1 cellular context compared by ENCODE assay signal in genomic region chr5:63963080-63963735, GRCh38.
TF ChIP-seq lines count a peak whose summit lies in the region.

No MANE protein-coding gene starts in this region.

TF ChIP-seq in HepG2, 621 proteins besides CTCF, POLR2A, EP300 and RAD21 (continued from another document and continues in another):
- TF ChIP-seq MLXIP (CRISPR knock-in tag; IDR thresholded peaks at IDR 0.05; ENCODE audit: borderline replicate concordance) (peak; percentile 72; the same call in 1 of the 2 replicates), ZMAT5 (CRISPR knock-in tag; IDR thresholded peaks at IDR 0.05; ENCODE audit: borderline replicate concordance, low read depth) (no peak), ZIK1 (CRISPR knock-in tag; IDR thresholded peaks at IDR 0.05; ENCODE audit: borderline replicate concordance, low read depth) (no peak), ZNF672 (CRISPR knock-in tag; IDR thresholded peaks at IDR 0.05) (no peak), PRMT3 (CRISPR knock-in tag; IDR thresholded peaks at IDR 0.05; ENCODE audit: borderline replicate concordance, low read depth) (no peak), ZKSCAN1 (IDR thresholded peaks at IDR 0.05; ENCODE audit: low read length) (no peak), FOXP4 (CRISPR knock-in tag; IDR thresholded peaks at IDR 0.05) (no peak), NR2C2 (CRISPR knock-in tag; IDR thresholded peaks at IDR 0.05; ENCODE audit: borderline replicate concordance) (no peak), MYC (CRISPR knock-in tag; IDR thresholded peaks at IDR 0.05; ENCODE audit: borderline replicate concordance) (no peak), ZNF382 (CRISPR knock-in tag; IDR thresholded peaks at IDR 0.05; ENCODE audit: borderline replicate concordance) (no peak), TSC22D2 (CRISPR knock-in tag; IDR thresholded peaks at IDR 0.05; ENCODE audit: borderline replicate concordance) (peak; percentile 78; the same call in 1 of the 2 replicates), NPAS2 (CRISPR knock-in tag; IDR thresholded peaks at IDR 0.05; ENCODE audit: borderline replicate concordance) (no peak), TEAD3 (CRISPR knock-in tag; optimal IDR thresholded peaks at IDR 0.05; ENCODE audit: borderline replicate concordance) (no peak), MXI1 (IDR thresholded peaks at IDR 0.05; ENCODE audit: borderline replicate concordance, low read depth, low read length) (no peak), THYN1 (CRISPR knock-in tag; IDR thresholded peaks at IDR 0.05; ENCODE audit: borderline replicate concordance, low read depth) (no peak), ZBTB21 (CRISPR knock-in tag; IDR thresholded peaks at IDR 0.05) (no peak), NFYC (CRISPR knock-in tag; IDR thresholded peaks at IDR 0.05) (no peak), SIX4 (CRISPR knock-in tag; IDR thresholded peaks at IDR 0.05) (no peak), ZNF709 (CRISPR knock-in tag; IDR thresholded peaks at IDR 0.05) (no peak), BRF2 (CRISPR knock-in tag; IDR thresholded peaks at IDR 0.05) (no peak), ZNF547 (CRISPR knock-in tag; IDR thresholded peaks at IDR 0.05) (no peak), KDM5B (CRISPR knock-in tag; IDR thresholded peaks at IDR 0.05; ENCODE audit: borderline replicate concordance) (no peak), ZNF20 (CRISPR knock-in tag; IDR thresholded peaks at IDR 0.05) (no peak), SOX13 (IDR thresholded peaks at IDR 0.05) (no peak), SOX13 (CRISPR knock-in tag; conservative IDR thresholded peaks at IDR 0.05 in 1 of 2, IDR thresholded peaks at IDR 0.05 in 1 of 2) (no peak), ZNF605 (CRISPR knock-in tag; IDR thresholded peaks at IDR 0.05) (no peak), MXD4 (CRISPR knock-in tag; IDR thresholded peaks at IDR 0.05) (peak; percentile 29; the same call in 1 of the 2 replicates), KDM4B (CRISPR knock-in tag; IDR thresholded peaks at IDR 0.05) (0 out of 2 replicates have a peak, but pooled peaks have one; percentile 52), DZIP1 (CRISPR knock-in tag; IDR thresholded peaks at IDR 0.05) (no peak), ZNF484 (CRISPR knock-in tag; IDR thresholded peaks at IDR 0.05; ENCODE audit: borderline replicate concordance, low read depth) (no peak), ZNF10 (CRISPR knock-in tag; IDR thresholded peaks at IDR 0.05; ENCODE audit: borderline replicate concordance, low read depth) (no peak), MED1 (CRISPR knock-in tag; IDR thresholded peaks at IDR 0.05) (0 out of 2 replicates have a peak, but pooled peaks have one; percentile 20), PBX2 (CRISPR knock-in tag; IDR thresholded peaks at IDR 0.05) (no peak), MAFG (CRISPR knock-in tag; IDR thresholded peaks at IDR 0.05) (no peak), ZEB1 (IDR thresholded peaks at IDR 0.05; ENCODE audit: insufficient replicate concordance, low read depth) (no peak), ZNF570 (CRISPR knock-in tag; IDR thresholded peaks at IDR 0.05; ENCODE audit: borderline replicate concordance) (no peak), MAZ (IDR thresholded peaks at IDR 0.05; ENCODE audit: borderline replicate concordance, low read depth, low read length) (no peak), MAZ (CRISPR knock-in tag; IDR thresholded peaks at IDR 0.05; ENCODE audit: low read depth) (no peak), ARNT2 (CRISPR knock-in tag; IDR thresholded peaks at IDR 0.05; ENCODE audit: low read depth) (no peak), FIP1L1 (IDR thresholded peaks at IDR 0.05; ENCODE audit: borderline replicate concordance, insufficient read depth, low read depth, low read length) (no peak), MTF2 (CRISPR knock-in tag; IDR thresholded peaks at IDR 0.05; ENCODE audit: borderline replicate concordance) (no peak), ZNF75D (CRISPR knock-in tag; IDR thresholded peaks at IDR 0.05; ENCODE audit: borderline replicate concordance) (no peak), ZNF776 (CRISPR knock-in tag; IDR thresholded peaks at IDR 0.05) (no peak), KDM3A (CRISPR knock-in tag; IDR thresholded peaks at IDR 0.05; ENCODE audit: low read depth) (no peak), ZNF564 (CRISPR knock-in tag; IDR thresholded peaks at IDR 0.05) (no peak), ETV5 (CRISPR knock-in tag; IDR thresholded peaks at IDR 0.05; ENCODE audit: borderline replicate concordance) (no peak), SNAPC5 (CRISPR knock-in tag; IDR thresholded peaks at IDR 0.05; ENCODE audit: borderline replicate concordance) (0 out of 2 replicates have a peak, but pooled peaks have one; percentile 48), REST (IDR thresholded peaks at IDR 0.05; ENCODE audit: borderline replicate concordance in 1 of 2, low read depth in 1 of 2, low read length in 2 of 2) (peak; percentile 74 to 99), HDAC6 (IDR thresholded peaks at IDR 0.05; ENCODE audit: low read depth, low read length) (no peak), ATF7 (IDR thresholded peaks at IDR 0.05) (no peak), ATF7 (CRISPR knock-in tag; IDR thresholded peaks at IDR 0.05) (no peak), NCOA5 (CRISPR knock-in tag; IDR thresholded peaks at IDR 0.05) (no peak), KDM2A (CRISPR knock-in tag; IDR thresholded peaks at IDR 0.05; ENCODE audit: borderline replicate concordance, low read depth) (no peak), CREM (IDR thresholded peaks at IDR 0.05) (no peak), CREM (CRISPR knock-in tag; IDR thresholded peaks at IDR 0.05) (no peak), AKAP8 (CRISPR knock-in tag; IDR thresholded peaks at IDR 0.05) (no peak), JUN (CRISPR knock-in tag; IDR thresholded peaks at IDR 0.05) (no peak), PITX1 (CRISPR knock-in tag; IDR thresholded peaks at IDR 0.05) (no peak), ZNF879 (CRISPR knock-in tag; IDR thresholded peaks at IDR 0.05) (no peak), SMC3 (IDR thresholded peaks at IDR 0.05; ENCODE audit: low read length) (peak; percentile 78; the same call in 1 of the 2 replicates), KDM1A (CRISPR knock-in tag; IDR thresholded peaks at IDR 0.05) (no peak), FOXO4 (CRISPR knock-in tag; conservative IDR thresholded peaks at IDR 0.05) (no peak), ZNF34 (CRISPR knock-in tag; IDR thresholded peaks at IDR 0.05; ENCODE audit: borderline replicate concordance) (no peak)
